In the genomic region with DNA sequence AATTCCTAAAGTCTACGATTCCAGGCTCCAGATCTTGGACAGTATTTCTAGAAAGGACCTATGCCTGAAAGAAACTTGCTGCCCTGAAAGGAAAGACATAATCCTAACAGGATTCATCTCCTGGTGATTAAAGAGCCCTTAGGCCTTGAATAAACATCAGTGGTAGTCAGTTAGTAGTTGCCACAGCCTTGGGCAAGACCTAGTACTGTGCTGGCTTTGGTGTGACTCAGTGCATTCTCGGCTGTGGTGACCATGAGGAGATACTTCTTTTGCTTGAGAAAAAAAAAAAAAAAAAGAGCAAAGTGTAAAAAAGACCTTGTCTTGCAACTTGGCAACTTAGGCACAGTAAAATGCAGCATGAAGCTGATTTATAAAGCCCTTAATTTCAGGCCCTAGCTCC, we compare ENCODE assay signal across 18 cellular contexts.
DNase-seq lines count a peak whose midpoint lies in the region; ATAC-seq and TF ChIP-seq lines count a peak whose summit lies in the region.
"Had no signal": no experiment of that assay in that cellular context is flagged by ENCODE, and none has a peak within 500 bp of the region (broad histone marks: within the 10 kb centered on the region; RNA-seq: fewer than 3 reads in every experiment).

No MANE protein-coding gene starts in this region.

- no peak overlapping the region for H2AFZ ChIP-seq in PC-3 (ENCODE audit: low read length)

- no peak overlapping the region for H3K4me3 ChIP-seq in breast epithelium
- no peak overlapping the region for H3K4me3 ChIP-seq in PC-3 (ENCODE audit: low read length)
- no peak overlapping the region for H3K4me3 ChIP-seq in spleen
- H3K4me3 ChIP-seq: A549; BLaER1 treated with 17β-estradiol and CSF1 and Interleukin-3, amounts not matched to agents 10 nM and 100 nM had no signal

- no peaks in the 10 kb centered on the region for H3K4me1 Mint-ChIP-seq in MCF 10A (ENCODE audit: insufficient read depth, unreplicated experiment)
- no peaks in the 10 kb centered on the region for H3K4me1 Mint-ChIP-seq in natural killer cell
- H3K4me1 Mint-ChIP-seq: B cell had no signal

- H3K9me2 ChIP-seq in PC-3 (replicated peaks; ENCODE audit: low read length), result no peaks in the 10 kb centered on the region

- H3K9ac ChIP-seq in PC-3 (ENCODE audit: low read length), result no peak overlapping the region
- H3K9ac ChIP-seq: BLaER1 treated with 17β-estradiol and CSF1 and Interleukin-3, amounts not matched to agents 10 nM and 100 nM had no signal

- TF ChIP-seq POLR2A in breast epithelium (IDR thresholded peaks at IDR 0.05), result no peak
- no peak for TF ChIP-seq POLR2A in spleen (IDR thresholded peaks at IDR 0.05)

- intact Hi-C loops in MCF 10A (cut with micrococcal nuclease) (no loop called here), breast epithelium (cut with DNase I; ENCODE audit: low total_unique reads) (no loop called here), PC-3 (cut with micrococcal nuclease) (no loop called here), natural killer cell (cut with micrococcal nuclease) (no loop called here), spleen (cut with DNase I; ENCODE audit: low total_unique reads) (no loop called here)

- no peak for TF ChIP-seq CTCF in MCF 10A (IDR thresholded peaks at IDR 0.05; ENCODE audit: unreplicated experiment)
- no peak for TF ChIP-seq CTCF in breast epithelium (IDR thresholded peaks at IDR 0.05)
- no peak for TF ChIP-seq CTCF in PC-3 (conservative IDR thresholded peaks at IDR 0.05; ENCODE audit: low read depth, low read length)
- TF ChIP-seq CTCF in natural killer cell (IDR thresholded peaks at IDR 0.05), result no peak
- TF ChIP-seq CTCF in spleen (IDR thresholded peaks at IDR 0.05 in 8 of 11, conservative IDR thresholded peaks at IDR 0.05 in 3 of 11), result no peak

- CTCF ChIA-PET in MCF 10A (lab: Yijun Ruan, JAX), result interaction anchor here (0.5 kb wide), 1 partner anchor 20 kb away, joined by 3 read pairs; no protein-coding TSS in a partner anchor
- CTCF ChIA-PET in PC-3 (lab: Charles Lee), result no interaction called here

- 53 to 86% (median 72%) methylated on average over 2 of the region's 2 CpGs for WGBS in spleen, 5 donors

- H3K9me3 Mint-ChIP-seq in MCF 10A (ENCODE audit: unreplicated experiment), result peaks cover 7% of the 10 kb centered on the region
- peaks cover 4 to 7% of the 10 kb centered on the region in 2 donors for H3K9me3 Mint-ChIP-seq in natural killer cell
- H3K9me3 Mint-ChIP-seq: CD4-positive, alpha-beta T cell; CD8-positive, alpha-beta T cell had no signal

- peak; percentile 59 for DNase-seq in MCF 10A (ENCODE audit: unreplicated experiment)
- no peak for DNase-seq in breast epithelium (ENCODE audit: low spot score in 2 of 2)
- peak; percentile 13 for DNase-seq in PC-3
- DNase-seq in glomerular visceral epithelial cell (ENCODE audit: extremely low spot score), result peak; percentile 0
- DNase-seq in natural killer cell, result no peak
- DNase-seq in spleen, result no peak
- DNase-seq: AML-193; Caco-2; Calu3; CD4-positive, alpha-beta T cell; CD8-positive, alpha-beta T cell; DMS79 treated with DMSO at 0.1 percent for 48 hours; GF-D8 had no signal

- BruUV-seq in MCF 10A (replicated peaks; lab: Mats Ljungman, UMichigan), result no TSS peak
- BruUV-seq in PC-3 (replicated peaks; lab: Mats Ljungman, UMichigan), result no TSS peak

- H3F3A ChIP-seq in PC-3 (ENCODE audit: low read length, unreplicated experiment), result no peaks in the 10 kb centered on the region

- H3K9me3 ChIP-seq in breast epithelium (peaks cover 0 to 14% of the 10 kb centered on the region in 2 donors), PC-3 (ENCODE audit: low read length) (no peaks in the 10 kb centered on the region), spleen (peaks cover 0 to 30% (median 8%) of the 10 kb centered on the region in 8 donors)
- H3K9me3 ChIP-seq: A549, Caco-2 had no signal

- POLR2A ChIA-PET in MCF 10A (lab: Yijun Ruan, JAX), result no interaction called here
- POLR2A ChIA-PET in PC-3 (lab: Charles Lee; ENCODE audit: unreplicated experiment), result no interaction called here

- no peaks in the 10 kb centered on the region for H3K4me1 ChIP-seq in breast epithelium
- H3K4me1 ChIP-seq in PC-3 (ENCODE audit: insufficient read depth, low read length), result no peaks in the 10 kb centered on the region
- H3K4me1 ChIP-seq in spleen, result no peaks in the 10 kb centered on the region
- H3K4me1 ChIP-seq: A549; BLaER1 treated with 17β-estradiol and CSF1 and Interleukin-3, amounts not matched to agents 10 nM and 100 nM; Caco-2 had no signal

- H3K79me2 ChIP-seq in PC-3 (ENCODE audit: low read length), result no peaks in the 10 kb centered on the region

- H3K4me3 Mint-ChIP-seq in MCF 10A (ENCODE audit: unreplicated experiment) (no peak overlapping the region), natural killer cell (no peak overlapping the region)
- H3K4me3 Mint-ChIP-seq: B cell; CD4-positive, alpha-beta T cell; CD8-positive, alpha-beta T cell had no signal

- no peaks in the 10 kb centered on the region for H4K20me1 ChIP-seq in PC-3 (ENCODE audit: low read length)
- H4K20me1 ChIP-seq: BLaER1 treated with 17β-estradiol and CSF1 and Interleukin-3, amounts not matched to agents 10 nM and 100 nM had no signal

- H3K4me2 ChIP-seq in PC-3 (ENCODE audit: low read length), result no peak overlapping the region
- H3K4me2 ChIP-seq: A549; BLaER1 treated with 17β-estradiol and CSF1 and Interleukin-3, amounts not matched to agents 10 nM and 100 nM had no signal

- H3K36me3 ChIP-seq in breast epithelium (no peaks in the 10 kb centered on the region), PC-3 (ENCODE audit: low read depth, low read length) (no peaks in the 10 kb centered on the region), spleen (no peaks in the 10 kb centered on the region)
- H3K36me3 ChIP-seq: BLaER1 treated with 17β-estradiol and CSF1 and Interleukin-3, amounts not matched to agents 10 nM and 100 nM had no signal

- H3K27me3 ChIP-seq in breast epithelium (no peaks in the 10 kb centered on the region), PC-3 (ENCODE audit: low read length) (no peaks in the 10 kb centered on the region), spleen (replicated peaks in 1 of 7) (no peaks in the 10 kb centered on the region)

- H3K27ac ChIP-seq in breast epithelium, result no peak overlapping the region
- no peak overlapping the region for H3K27ac ChIP-seq in PC-3 (ENCODE audit: low read length)
- no peak overlapping the region for H3K27ac ChIP-seq in spleen
- H3K27ac ChIP-seq: 22Rv1; A549; BLaER1 treated with 17β-estradiol and CSF1 and Interleukin-3, amounts not matched to agents 10 nM and 100 nM; C4-2B had no signal

- no peak for ATAC-seq in PC-3
- no peak for ATAC-seq in natural killer cell
- ATAC-seq: A549; CD8-positive, alpha-beta T cell had no signal

- H3K36me3 Mint-ChIP-seq in MCF 10A (ENCODE audit: insufficient read depth, unreplicated experiment) (no peaks in the 10 kb centered on the region), natural killer cell (no peaks in the 10 kb centered on the region)
- H3K36me3 Mint-ChIP-seq: CD8-positive, alpha-beta T cell had no signal

- H3K27ac Mint-ChIP-seq in MCF 10A (ENCODE audit: low read depth, unreplicated experiment) (no peak overlapping the region), natural killer cell (no peak overlapping the region)
- H3K27ac Mint-ChIP-seq: B cell; CD4-positive, alpha-beta T cell; CD8-positive, alpha-beta T cell had no signal

- H3K27me3 Mint-ChIP-seq in MCF 10A (ENCODE audit: insufficient read depth, unreplicated experiment) (no peaks in the 10 kb centered on the region), natural killer cell (ENCODE audit: low read depth in 2 of 2) (no peaks in the 10 kb centered on the region)
- H3K27me3 Mint-ChIP-seq: B cell; CD4-positive, alpha-beta T cell had no signal

Comparison
In these comparisons a context has a peak if more than half of its experiments do, and no peak if none do; other contexts are left out.
1. DNase-seq: peak in MCF 10A (single experiment), PC-3 (single experiment) and glomerular visceral epithelial cell (single experiment); none in breast epithelium (0 of 2), natural killer cell (single experiment) and spleen (single experiment).